ENCODE assay signal across 16 cellular contexts in genomic region chr16:11706180-11706742, GRCh38. TPM values are rescaled to one million over a fixed set of nuclear protein-coding genes. Genes with fewer than 3 reads are reported as not detected.
DNase-seq lines count a peak whose midpoint lies in the region; ATAC-seq, FAIRE-seq and TF ChIP-seq lines count a peak whose summit lies in the region.
"Had no signal": no experiment of that assay in that cellular context is flagged by ENCODE, and none has a peak within 500 bp of the region (broad histone marks: within the 10 kb centered on the region; RNA-seq: fewer than 3 reads in every experiment).

No MANE protein-coding gene starts in this region.

- ATAC-seq in upper lobe of right lung = peak; percentile 28
- ATAC-seq: stimulated activated naive CD8-positive, alpha-beta T cell treated with anti-CD3 and anti-CD28 coated beads, Interleukin-15, amount 100 ng/mL, for 72 hours had no signal

- H2AFZ ChIP-seq in KMS-11 (ENCODE audit: low read depth) = no peak overlapping the region

- no peak overlapping the region for H3K4me3 Mint-ChIP-seq in HFFc6
- H3K4me3 Mint-ChIP-seq: activated B cell treated with CpG ODN at 0.5 μM for 24 hours; stimulated activated naive CD8-positive, alpha-beta T cell treated with anti-CD3 and anti-CD28 coated beads, Interleukin-15, amount 100 ng/mL, for 72 hours had no signal

- TF ChIP-seq CTCF in KMS-11 (conservative IDR thresholded peaks at IDR 0.05; ENCODE audit: low read depth, low read length) (no peak), left ventricle myocardium inferior (IDR thresholded peaks at IDR 0.05; ENCODE audit: borderline replicate concordance) (no peak), upper lobe of right lung (IDR thresholded peaks at IDR 0.05) (no peak), kidney (IDR thresholded peaks at IDR 0.05; ENCODE audit: borderline replicate concordance, extremely low read depth, insufficient read depth) (no peak), HFFc6 (IDR thresholded peaks at IDR 0.05) (no peak)

- peaks cover 49% of the 10 kb centered on the region; the same call in 1 of the 2 replicates for H3K79me2 ChIP-seq in KMS-11 (ENCODE audit: insufficient read depth, low read depth)

- H3K4me1 ChIP-seq in KMS-11 (ENCODE audit: low read depth, poor library complexity, severe bottlenecking) (peaks cover 90% of the 10 kb centered on the region), left ventricle myocardium inferior (peaks cover 62% of the 10 kb centered on the region), upper lobe of right lung (peaks cover 12% of the 10 kb centered on the region), kidney (ENCODE audit: control insufficient read depth in 1 of 2, insufficient read depth in 1 of 2, low read depth in 1 of 2, low read length in 2 of 2) (peaks cover 8 to 10% of the 10 kb centered on the region in 2 donors)

- no peak overlapping the region for H3K27ac Mint-ChIP-seq in HFFc6
- H3K27ac Mint-ChIP-seq: activated B cell treated with CpG ODN at 0.5 μM for 24 hours; stimulated activated naive CD8-positive, alpha-beta T cell treated with anti-CD3 and anti-CD28 coated beads, Interleukin-15, amount 100 ng/mL, for 72 hours had no signal

- intact Hi-C loops in left ventricle myocardium inferior (cut with micrococcal nuclease) (no loop called here), upper lobe of right lung (cut with DNase I) (loop anchor here (10.0 kb wide), 1 partner anchor 311 kb away; no protein-coding TSS in a partner anchor), kidney (cut with DNase I) (no loop called here)

- no peaks in the 10 kb centered on the region for H3K9me3 ChIP-seq in left ventricle myocardium inferior (replicated peaks)
- H3K9me3 ChIP-seq in upper lobe of right lung = no peaks in the 10 kb centered on the region
- no peaks in the 10 kb centered on the region for H3K9me3 ChIP-seq in kidney (ENCODE audit: control insufficient read depth in 1 of 2, low read length in 2 of 2)
- H3K9me3 ChIP-seq: esophagus squamous epithelium had no signal

- H3K9ac ChIP-seq in KMS-11 (peak overlapping the region; percentile 6; the same call in 1 of the 2 replicates), kidney (ENCODE audit: low read length in 2 of 2) (no peak overlapping the region)

- peak overlapping the region; percentile 70 for H3K4me2 ChIP-seq in KMS-11

- peaks cover 20% of the 10 kb centered on the region for H3K4me1 Mint-ChIP-seq in HFFc6 (ENCODE audit: low read depth)

- no peaks in the 10 kb centered on the region; the same call in 1 of the 2 replicates for H3K27me3 Mint-ChIP-seq in HFFc6 (ENCODE audit: insufficient read depth)
- H3K27me3 Mint-ChIP-seq: activated B cell treated with CpG ODN at 0.5 μM for 24 hours; stimulated activated naive CD8-positive, alpha-beta T cell treated with anti-CD3 and anti-CD28 coated beads, Interleukin-15, amount 100 ng/mL, for 72 hours had no signal

- DNase-seq in activated CD8-positive, alpha-beta memory T cell treated with anti-CD3 and anti-CD28 coated beads for 24 hours = peak; percentile 28
- DNase-seq in activated CD8-positive, alpha-beta memory T cell treated with anti-CD3 and anti-CD28 coated beads, Interleukin-2, amount 50 U/mL, for 4 hours = no peak
- DNase-seq in left ventricle myocardium inferior (peak; percentile 38), upper lobe of right lung (no peak), HuH-7 (ENCODE audit: low spot score) (no peak), kidney (no peak), HFFc6 (no peak)
- DNase-seq: activated B cell treated with CpG ODN at 0.5 μM for 24 hours; esophagus squamous epithelium; NCI-H446; stimulated activated CD4-positive, alpha-beta T cell treated with anti-CD3 and anti-CD28 coated beads, Interleukin-2, amount 100 ng/mL, for 24 hours; stimulated activated naive CD8-positive, alpha-beta T cell treated with anti-CD3 and anti-CD28 coated beads, Interleukin-15, amount 100 ng/mL, for 72 hours had no signal

- peaks cover 16% of the 10 kb centered on the region for H3K36me3 Mint-ChIP-seq in HFFc6 (ENCODE audit: low read depth)

- no peaks in the 10 kb centered on the region for H4K20me1 ChIP-seq in KMS-11 (ENCODE audit: insufficient read depth)

- no peaks in the 10 kb centered on the region for H3K9me3 Mint-ChIP-seq in HFFc6
- H3K9me3 Mint-ChIP-seq: activated B cell treated with CpG ODN at 0.5 μM for 24 hours; stimulated activated naive CD8-positive, alpha-beta T cell treated with anti-CD3 and anti-CD28 coated beads, Interleukin-15, amount 100 ng/mL, for 72 hours had no signal

- no peak for FAIRE-seq in kidney (lab: Jason Lieb, UNC)
- FAIRE-seq: bronchial epithelial cell, keratinocyte had no signal

- H3K36me3 ChIP-seq in KMS-11 (ENCODE audit: insufficient read depth) (peaks cover 1% of the 10 kb centered on the region; the same call in 1 of the 2 replicates), left ventricle myocardium inferior (peaks cover 16% of the 10 kb centered on the region), upper lobe of right lung (peaks cover 71% of the 10 kb centered on the region), kidney (ENCODE audit: control insufficient read depth in 1 of 2, insufficient read depth in 2 of 2, low read length in 2 of 2) (peaks cover 10 to 21% of the 10 kb centered on the region in 2 donors)

- H3K27ac ChIP-seq in KMS-11 (peak overlapping the region; percentile 66), left ventricle myocardium inferior (replicated peaks) (peak overlapping the region; percentile 86), upper lobe of right lung (no peak overlapping the region), kidney (ENCODE audit: low read depth in 2 of 2, low read length in 2 of 2) (no peak overlapping the region)
- H3K27ac ChIP-seq: 22Rv1 had no signal

- H3K4me3 ChIP-seq in KMS-11 (IDR thresholded peaks at IDR 0.05; ENCODE audit: insufficient read depth, low read depth, low read length) (no peak overlapping the region), left ventricle myocardium inferior (no peak overlapping the region), upper lobe of right lung (no peak overlapping the region), kidney (ENCODE audit: low read length in 2 of 2) (no peak overlapping the region)
- H3K4me3 ChIP-seq: esophagus squamous epithelium had no signal

- H3K27me3 ChIP-seq in KMS-11 (ENCODE audit: insufficient read depth, low read depth) (no peaks in the 10 kb centered on the region), left ventricle myocardium inferior (ENCODE audit: low read depth) (no peaks in the 10 kb centered on the region), upper lobe of right lung (no peaks in the 10 kb centered on the region)
- H3K27me3 ChIP-seq: esophagus squamous epithelium had no signal

RNA-seq across cellular contexts. Expression of gene TXNDC11, which starts 36.4 kb away (rescaled TPM):
- total RNA-seq in left ventricle myocardium inferior = 23.9 TPM
- 99.2 TPM for total RNA-seq in upper lobe of right lung
- 60.8 TPM for total RNA-seq in kidney
- 70.9 TPM for polyA plus RNA-seq in kidney (ENCODE audit: insufficient read depth, low read depth, low replicate concordance)
- total RNA-seq in HFFc6 (2021; fragmentation: NEBNext Ultra II Directional; extraction: Animal tissue kit (Norgen Biotek cat#: 25700)) = 10 to 100 TPM; 38.8 to 49.0 (median 44.4) TPM

RNA-seq across cellular contexts. Expression of gene SNN, which starts 38.0 kb away (rescaled TPM):
- total RNA-seq in left ventricle myocardium inferior (28.2 TPM), upper lobe of right lung (31.1 TPM), kidney (21.9 TPM)
- 16.6 TPM for polyA plus RNA-seq in kidney (ENCODE audit: insufficient read depth, low read depth, low replicate concordance)
- 1 to 10 TPM; 4.6 to 7.6 (median 6.5) TPM for total RNA-seq in HFFc6 (2021; fragmentation: NEBNext Ultra II Directional; extraction: Animal tissue kit (Norgen Biotek cat#: 25700))

Comparison
In these comparisons a context has a peak if more than half of its experiments do, and no peak if none do; other contexts are left out.
1. DNase-seq: peak in activated CD8-positive, alpha-beta memory T cell treated with anti-CD3 and anti-CD28 coated beads for 24 hours (single experiment) and left ventricle myocardium inferior (single experiment); none in activated CD8-positive, alpha-beta memory T cell treated with anti-CD3 and anti-CD28 coated beads, Interleukin-2, amount 50 U/mL, for 4 hours (single experiment), upper lobe of right lung (single experiment), HuH-7 (single experiment), kidney (single experiment) and HFFc6 (single experiment).
2. H3K27ac ChIP-seq: peak in KMS-11 (single experiment) and left ventricle myocardium inferior (single experiment); none in upper lobe of right lung (single experiment) and kidney (0 of 2).